8 cellular contexts compared by ENCODE assay signal in genomic region chr1:66752000-66752592, GRCh38. TPM values are rescaled to one million over a fixed set of nuclear protein-coding genes. Genes with fewer than 3 reads are reported as not detected.
DNase-seq lines count a peak whose midpoint lies in the region; ATAC-seq lines count a peak whose summit lies in the region.

Gene DYNLT5 (plus strand): TSS chr1:66752459. CDS start chr1:66754659, 2,200 bp downstream.

- intact Hi-C loops in Right ventricle myocardium superior (cut with DNase I), result no loop called here

- ATAC-seq in activated naive CD4-positive, alpha-beta T cell treated with anti-CD3 and anti-CD28 coated beads, Interleukin-2, amount 50 U/mL, for 72 hours, result peak; percentile 56 to 73
- ATAC-seq in Right ventricle myocardium superior (ENCODE audit: poor library complexity) (peak; percentile 93), HG02798 (IDR thresholded peaks at IDR 0.05; ENCODE audit: poor library complexity, unreplicated experiment) (no peak)

- H3K36me3 Mint-ChIP-seq in activated naive CD4-positive, alpha-beta T cell treated with anti-CD3 and anti-CD28 coated beads, Interleukin-2, amount 50 U/mL, for 72 hours, result peaks cover 0 to 5% of the 10 kb centered on the region in 2 donors

- H3K4me3 ChIP-seq in H7 (ENCODE audit: insufficient read depth, low read depth, low read length), result peak within 1 kb of the TSS; percentile 56
- H3K4me3 ChIP-seq in SJCRH30, result no peak within 1 kb of the TSS

- H3K27me3 ChIP-seq in H7 (ENCODE audit: control insufficient read depth, insufficient read depth, low read length), result peaks cover 21% of the 10 kb centered on the region
- H3K27me3 ChIP-seq in SJCRH30, result no peaks in the 10 kb centered on the region

- no peaks in the 10 kb centered on the region for H3K36me3 ChIP-seq in H7 (replicated peaks; ENCODE audit: control insufficient read depth, insufficient read depth, low read length)
- no peaks in the 10 kb centered on the region for H3K36me3 ChIP-seq in SJCRH30

- no peaks in the 10 kb centered on the region for H3K4me1 ChIP-seq in SJCRH30

- H3K9me3 Mint-ChIP-seq in activated naive CD4-positive, alpha-beta T cell treated with anti-CD3 and anti-CD28 coated beads, Interleukin-2, amount 50 U/mL, for 72 hours, result no peaks in the 10 kb centered on the region

- DNase-seq in AG08396 (ENCODE audit: low spot score) (peak; percentile 45), H7 (peak; percentile 67), Right ventricle myocardium superior (peak; percentile 83), nucleus accumbens (lab: John Stamatoyannopoulos, UW) (peak in 42 of 56 donors; percentile 5 to 82 (median 28)), SJCRH30 (no peak), glomerular visceral epithelial cell (ENCODE audit: extremely low spot score) (no peak)
- DNase-seq in activated naive CD4-positive, alpha-beta T cell treated with anti-CD3 and anti-CD28 coated beads, Interleukin-2, amount 50 U/mL, for 72 hours (ENCODE audit: low spot score in 2 of 2), result no peak

- no peaks in the 10 kb centered on the region for H3K9me3 ChIP-seq in SJCRH30 (replicated peaks)

- H3K27ac ChIP-seq in SJCRH30, result no peak within 1 kb of the TSS

- H3K27ac Mint-ChIP-seq in activated naive CD4-positive, alpha-beta T cell treated with anti-CD3 and anti-CD28 coated beads, Interleukin-2, amount 50 U/mL, for 72 hours, result no peak within 1 kb of the TSS

RNA-seq across cellular contexts. Expression of gene DYNLT5, which starts in this region (rescaled TPM):
- total RNA-seq in H7 (2014; rRNA removed; shearing (Covaris generic)), result 0.18 and 0.42 TPM in 2 replicates
- not detected for total RNA-seq in activated naive CD4-positive, alpha-beta T cell treated with anti-CD3 and anti-CD28 coated beads, Interleukin-2, amount 50 U/mL, for 72 hours
- total RNA-seq in Right ventricle myocardium superior, result 4.6 TPM
- total RNA-seq in SJCRH30 (2014; rRNA removed; shearing (Covaris generic)), result not detected in 2 replicates

Comparison
In these comparisons a context has a peak if more than half of its experiments do, and no peak if none do; other contexts are left out.
1. Peak in DNase-seq and H3K4me3 ChIP-seq in H7; RNA of the gene not detected or under 1 TPM.
2. Peak in ATAC-seq in activated naive CD4-positive, alpha-beta T cell treated with anti-CD3 and anti-CD28 coated beads, Interleukin-2, amount 50 U/mL, for 72 hours; RNA of the gene not detected or under 1 TPM.
3. DNase-seq: peak in AG08396 (single experiment), Right ventricle myocardium superior (single experiment) and nucleus accumbens (42 of 56); none in activated naive CD4-positive, alpha-beta T cell treated with anti-CD3 and anti-CD28 coated beads, Interleukin-2, amount 50 U/mL, for 72 hours (0 of 2), SJCRH30 (0 of 2) and glomerular visceral epithelial cell (single experiment).